ENCODE assay signal across 3 cellular contexts in the genomic region with DNA sequence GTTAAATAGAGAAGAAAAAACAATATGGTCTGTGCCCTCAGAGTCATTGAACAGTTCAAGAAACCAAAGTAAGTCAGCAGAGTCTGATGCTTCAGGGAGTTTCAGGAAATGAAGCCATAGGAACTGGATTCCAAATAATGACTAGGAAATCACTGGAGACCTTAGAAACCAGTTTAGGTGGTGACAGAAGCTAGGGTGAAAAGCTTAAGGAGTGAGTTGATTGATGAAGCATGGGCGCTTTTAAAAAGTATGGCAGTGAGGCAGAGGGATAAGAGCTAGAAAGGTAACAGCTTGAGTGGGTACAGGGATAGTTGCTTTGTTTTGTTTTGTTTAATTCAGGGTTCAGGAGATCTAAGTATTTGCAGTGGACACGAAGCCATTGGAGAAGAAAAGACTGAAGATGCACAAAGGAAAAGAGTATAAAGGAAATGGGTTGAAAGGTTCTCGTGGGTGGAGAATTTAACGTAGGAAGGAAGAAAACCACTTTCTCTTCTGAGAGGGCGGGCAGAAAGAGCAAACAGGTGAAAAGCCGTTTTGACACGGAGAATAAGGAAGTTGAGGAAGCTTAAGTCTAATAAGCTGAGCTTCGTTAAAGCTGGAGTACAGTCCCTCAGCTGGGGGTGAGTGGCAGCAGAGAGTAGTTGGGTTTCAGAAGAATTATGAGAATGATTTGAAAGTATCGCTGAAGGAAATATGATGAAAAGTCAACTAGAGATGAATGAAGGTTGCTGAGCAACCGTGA.
A peak's percentile ranks its signal among the peaks of the same experiment; 100 is the strongest.
TF ChIP-seq lines count a peak whose summit lies in the region.

No MANE protein-coding gene starts in this region.

TF ChIP-seq in GM12891, 5 proteins besides CTCF, POLR2A, EP300 and RAD21:
- TF ChIP-seq PAX5 (IDR thresholded peaks at IDR 0.05; ENCODE audit: insufficient read depth, low read length, severe bottlenecking) (no peak), POU2F2 (IDR thresholded peaks at IDR 0.05; ENCODE audit: low read depth, low read length) (no peak)

TF ChIP-seq in GM12878, 131 proteins besides CTCF, POLR2A, EP300 and RAD21 (continues in another document):
- TF ChIP-seq BACH1 (IDR thresholded peaks at IDR 0.05; ENCODE audit: borderline replicate concordance) = no peak
- TF ChIP-seq ZNF384 (IDR thresholded peaks at IDR 0.05; ENCODE audit: borderline replicate concordance, low read depth, low read length) = no peak
- TF ChIP-seq SREBF2 (IDR thresholded peaks at IDR 0.05; ENCODE audit: low read length) = no peak
- TF ChIP-seq, protein P1, sequence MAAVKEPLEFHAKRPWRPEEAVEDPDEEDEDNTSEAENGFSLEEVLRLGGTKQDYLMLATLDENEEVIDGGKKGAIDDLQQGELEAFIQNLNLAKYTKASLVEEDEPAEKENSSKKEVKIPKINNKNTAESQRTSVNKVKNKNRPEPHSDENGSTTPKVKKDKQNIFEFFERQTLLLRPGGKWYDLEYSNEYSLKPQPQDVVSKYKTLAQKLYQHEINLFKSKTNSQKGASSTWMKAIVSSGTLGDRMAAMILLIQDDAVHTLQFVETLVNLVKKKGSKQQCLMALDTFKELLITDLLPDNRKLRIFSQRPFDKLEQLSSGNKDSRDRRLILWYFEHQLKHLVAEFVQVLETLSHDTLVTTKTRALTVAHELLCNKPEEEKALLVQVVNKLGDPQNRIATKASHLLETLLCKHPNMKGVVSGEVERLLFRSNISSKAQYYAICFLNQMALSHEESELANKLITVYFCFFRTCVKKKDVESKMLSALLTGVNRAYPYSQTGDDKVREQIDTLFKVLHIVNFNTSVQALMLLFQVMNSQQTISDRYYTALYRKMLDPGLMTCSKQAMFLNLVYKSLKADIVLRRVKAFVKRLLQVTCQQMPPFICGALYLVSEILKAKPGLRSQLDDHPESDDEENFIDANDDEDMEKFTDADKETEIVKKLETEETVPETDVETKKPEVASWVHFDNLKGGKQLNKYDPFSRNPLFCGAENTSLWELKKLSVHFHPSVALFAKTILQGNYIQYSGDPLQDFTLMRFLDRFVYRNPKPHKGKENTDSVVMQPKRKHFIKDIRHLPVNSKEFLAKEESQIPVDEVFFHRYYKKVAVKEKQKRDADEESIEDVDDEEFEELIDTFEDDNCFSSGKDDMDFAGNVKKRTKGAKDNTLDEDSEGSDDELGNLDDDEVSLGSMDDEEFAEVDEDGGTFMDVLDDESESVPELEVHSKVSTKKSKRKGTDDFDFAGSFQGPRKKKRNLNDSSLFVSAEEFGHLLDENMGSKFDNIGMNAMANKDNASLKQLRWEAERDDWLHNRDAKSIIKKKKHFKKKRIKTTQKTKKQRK (IDR thresholded peaks at IDR 0.05; ENCODE audit: low read depth, low read length) = no peak
- no peak for TF ChIP-seq SRF (IDR thresholded peaks at IDR 0.05; ENCODE audit: low read depth in 2 of 2, low read length in 2 of 2)
- TF ChIP-seq YY1 (IDR thresholded peaks at IDR 0.05; ENCODE audit: low read depth, low read length) = no peak
- no peak; the same call in 1 of the 2 replicates for TF ChIP-seq TAF1 (IDR thresholded peaks at IDR 0.05; ENCODE audit: borderline replicate concordance, low read depth, low read length)
- TF ChIP-seq CHD4 (IDR thresholded peaks at IDR 0.05) = no peak
- no peak; the same call in 1 of the 2 replicates for TF ChIP-seq RAD51 (IDR thresholded peaks at IDR 0.05)
- TF ChIP-seq HDAC2 (IDR thresholded peaks at IDR 0.05) = no peak
- no peak for TF ChIP-seq TCF12 (IDR thresholded peaks at IDR 0.05; ENCODE audit: low read depth, low read length)
- no peak for TF ChIP-seq GABPA (IDR thresholded peaks at IDR 0.05; ENCODE audit: low read depth)
- TF ChIP-seq STAT3 (IDR thresholded peaks at IDR 0.05; ENCODE audit: low read depth, low read length) = no peak
- TF ChIP-seq, protein P2, sequence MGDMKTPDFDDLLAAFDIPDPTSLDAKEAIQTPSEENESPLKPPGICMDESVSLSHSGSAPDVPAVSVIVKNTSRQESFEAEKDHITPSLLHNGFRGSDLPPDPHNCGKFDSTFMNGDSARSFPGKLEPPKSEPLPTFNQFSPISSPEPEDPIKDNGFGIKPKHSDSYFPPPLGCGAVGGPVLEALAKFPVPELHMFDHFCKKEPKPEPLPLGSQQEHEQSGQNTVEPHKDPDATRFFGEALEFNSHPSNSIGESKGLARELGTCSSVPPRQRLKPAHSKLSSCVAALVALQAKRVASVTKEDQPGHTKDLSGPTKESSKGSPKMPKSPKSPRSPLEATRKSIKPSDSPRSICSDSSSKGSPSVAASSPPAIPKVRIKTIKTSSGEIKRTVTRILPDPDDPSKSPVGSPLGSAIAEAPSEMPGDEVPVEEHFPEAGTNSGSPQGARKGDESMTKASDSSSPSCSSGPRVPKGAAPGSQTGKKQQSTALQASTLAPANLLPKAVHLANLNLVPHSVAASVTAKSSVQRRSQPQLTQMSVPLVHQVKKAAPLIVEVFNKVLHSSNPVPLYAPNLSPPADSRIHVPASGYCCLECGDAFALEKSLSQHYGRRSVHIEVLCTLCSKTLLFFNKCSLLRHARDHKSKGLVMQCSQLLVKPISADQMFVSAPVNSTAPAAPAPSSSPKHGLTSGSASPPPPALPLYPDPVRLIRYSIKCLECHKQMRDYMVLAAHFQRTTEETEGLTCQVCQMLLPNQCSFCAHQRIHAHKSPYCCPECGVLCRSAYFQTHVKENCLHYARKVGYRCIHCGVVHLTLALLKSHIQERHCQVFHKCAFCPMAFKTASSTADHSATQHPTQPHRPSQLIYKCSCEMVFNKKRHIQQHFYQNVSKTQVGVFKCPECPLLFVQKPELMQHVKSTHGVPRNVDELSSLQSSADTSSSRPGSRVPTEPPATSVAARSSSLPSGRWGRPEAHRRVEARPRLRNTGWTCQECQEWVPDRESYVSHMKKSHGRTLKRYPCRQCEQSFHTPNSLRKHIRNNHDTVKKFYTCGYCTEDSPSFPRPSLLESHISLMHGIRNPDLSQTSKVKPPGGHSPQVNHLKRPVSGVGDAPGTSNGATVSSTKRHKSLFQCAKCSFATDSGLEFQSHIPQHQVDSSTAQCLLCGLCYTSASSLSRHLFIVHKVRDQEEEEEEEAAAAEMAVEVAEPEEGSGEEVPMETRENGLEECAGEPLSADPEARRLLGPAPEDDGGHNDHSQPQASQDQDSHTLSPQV (IDR thresholded peaks at IDR 0.05) = no peak
- no peak for TF ChIP-seq KLF5 (IDR thresholded peaks at IDR 0.05; ENCODE audit: partially characterized antibody)
- TF ChIP-seq SIN3A (IDR thresholded peaks at IDR 0.05; ENCODE audit: low read depth, low read length) = 0 out of 2 replicates have a peak, but pooled peaks have one; percentile 26
- peak; percentile 39; the same call in 1 of the 2 replicates for TF ChIP-seq IKZF1 (conservative IDR thresholded peaks at IDR 0.05)
- TF ChIP-seq, protein P3, sequence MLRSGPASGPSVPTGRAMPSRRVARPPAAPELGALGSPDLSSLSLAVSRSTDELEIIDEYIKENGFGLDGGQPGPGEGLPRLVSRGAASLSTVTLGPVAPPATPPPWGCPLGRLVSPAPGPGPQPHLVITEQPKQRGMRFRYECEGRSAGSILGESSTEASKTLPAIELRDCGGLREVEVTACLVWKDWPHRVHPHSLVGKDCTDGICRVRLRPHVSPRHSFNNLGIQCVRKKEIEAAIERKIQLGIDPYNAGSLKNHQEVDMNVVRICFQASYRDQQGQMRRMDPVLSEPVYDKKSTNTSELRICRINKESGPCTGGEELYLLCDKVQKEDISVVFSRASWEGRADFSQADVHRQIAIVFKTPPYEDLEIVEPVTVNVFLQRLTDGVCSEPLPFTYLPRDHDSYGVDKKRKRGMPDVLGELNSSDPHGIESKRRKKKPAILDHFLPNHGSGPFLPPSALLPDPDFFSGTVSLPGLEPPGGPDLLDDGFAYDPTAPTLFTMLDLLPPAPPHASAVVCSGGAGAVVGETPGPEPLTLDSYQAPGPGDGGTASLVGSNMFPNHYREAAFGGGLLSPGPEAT (IDR thresholded peaks at IDR 0.05; ENCODE audit: low read depth) = 0 out of 2 replicates have a peak, but pooled peaks have one; percentile 40
- no peak for TF ChIP-seq MTA3 (IDR thresholded peaks at IDR 0.05; ENCODE audit: borderline replicate concordance, low read length)

TF ChIP-seq in GM23338, 12 proteins besides CTCF, POLR2A, EP300 and RAD21:
- TF ChIP-seq EZH2 (IDR thresholded peaks at IDR 0.05; ENCODE audit: low read depth, unreplicated experiment) (no peak), STAT1 (IDR thresholded peaks at IDR 0.05; ENCODE audit: unreplicated experiment) (no peak)
